ENCODE assay signal across 8 cellular contexts in the genomic region with DNA sequence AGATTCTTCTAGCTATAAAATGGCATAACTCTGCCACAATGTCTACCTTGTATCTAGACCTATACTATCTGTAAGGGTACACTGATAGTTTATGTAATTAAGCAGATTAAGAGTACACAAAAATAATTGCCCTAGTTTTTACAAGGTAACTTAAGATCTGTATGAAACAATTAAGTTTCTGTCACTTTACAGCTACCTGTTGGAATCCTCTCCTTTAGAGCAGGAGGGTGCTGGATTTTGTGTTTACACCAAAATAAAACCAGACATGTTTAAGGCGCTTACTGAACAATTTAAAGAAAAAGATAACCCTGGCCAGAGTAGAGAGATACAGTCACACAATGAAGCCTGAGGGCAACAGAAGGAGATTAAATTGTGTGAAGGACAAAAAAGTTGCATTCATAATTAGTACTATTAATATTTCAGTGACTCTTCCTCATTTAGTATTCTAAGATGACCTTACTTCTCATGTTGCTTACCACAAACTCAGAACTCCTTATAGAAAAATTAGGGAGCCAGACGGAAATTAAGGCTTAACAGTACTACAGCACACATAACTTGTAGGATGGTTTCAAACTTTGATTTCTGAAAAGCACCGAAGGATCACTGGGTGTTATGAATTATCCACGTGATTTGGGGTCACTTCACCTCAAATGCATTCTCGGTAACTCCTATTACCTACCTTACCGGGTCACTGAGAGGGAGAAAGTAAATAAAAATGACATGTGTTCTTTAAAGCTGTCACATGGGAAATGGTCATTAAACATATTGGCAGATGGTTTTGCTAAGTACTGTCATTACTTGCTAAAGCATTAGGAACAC. TPM values are rescaled to one million over a fixed set of nuclear protein-coding genes. Genes with fewer than 3 reads are reported as not detected.
A peak's percentile ranks its signal among the peaks of the same experiment; 100 is the strongest.
DNase-seq lines count a peak whose midpoint lies in the region; ATAC-seq, FAIRE-seq and TF ChIP-seq lines count a peak whose summit lies in the region.

No MANE protein-coding gene starts in this region.

- no peak for TF ChIP-seq CTCF in foreskin keratinocyte (conservative IDR thresholded peaks at IDR 0.05)

- DNase-seq in activated T-cell treated with anti-CD3 and anti-CD28 coated beads, Interleukin-2, amount 50 U/mL, for 4 hours, result no peak
- no peak for DNase-seq in activated T-cell treated with anti-CD3 and anti-CD28 coated beads, Interleukin-2, amount 50 U/mL, for 48 hours
- DNase-seq in T-helper 17 cell (no peak), foreskin keratinocyte (no peak), small intestine (no peak), amygdala (lab: John Stamatoyannopoulos, UW) (no peak)
- DNase-seq in stimulated activated CD4-positive, alpha-beta T cell treated with anti-CD3 and anti-CD28 coated beads, Interleukin-12 subunit alpha, Interleukin-12 subunit beta, amount 100 ng/mL, for 4 hours, result no peak

- H3K4me1 ChIP-seq in foreskin keratinocyte (peaks cover 9% of the 10 kb centered on the region), small intestine (ENCODE audit: control insufficient read depth in 2 of 2, insufficient read depth in 1 of 2, low read depth in 1 of 2, low read length in 1 of 2) (peaks cover 0 to 4% of the 10 kb centered on the region in 2 donors)

- peak overlapping the region; percentile 97 for H3K27ac ChIP-seq in foreskin keratinocyte
- peak overlapping the region; percentile 94 to 100 for H3K27ac ChIP-seq in small intestine (ENCODE audit: low read depth in 1 of 2, low read length in 1 of 2)

- peak overlapping the region; percentile 82 to 92 for H3K4me3 ChIP-seq in small intestine (ENCODE audit: low read depth in 1 of 2, low read length in 2 of 2)

- peak overlapping the region; percentile 95 for H3K4me3 Mint-ChIP-seq in activated T-cell treated with anti-CD3 and anti-CD28 coated beads, Interleukin-2, amount 50 U/mL, for 4 hours
- H3K4me3 Mint-ChIP-seq in T-helper 17 cell, result peak overlapping the region; percentile 96

- peaks cover 2 to 4% of the 10 kb centered on the region in 2 donors for H3K36me3 ChIP-seq in small intestine (ENCODE audit: control insufficient read depth in 2 of 2, insufficient read depth in 2 of 2, low read length in 2 of 2)

- 4 to 10% (median 5%) methylated on average over 6 of the region's 6 CpGs for WGBS in small intestine, 3 donors

- peak in 1 of 2 donors; percentile 1 for ATAC-seq in activated T-cell treated with anti-CD3 and anti-CD28 coated beads, Interleukin-2, amount 50 U/mL, for 4 hours
- ATAC-seq in HG02973 (IDR thresholded peaks at IDR 0.05; ENCODE audit: unreplicated experiment), result peak; percentile 33
- ATAC-seq in T-helper 17 cell, result no peak
- peak; percentile 2 for ATAC-seq in foreskin keratinocyte

- no peak for FAIRE-seq in small intestine (lab: Jason Lieb, UNC)

- H3K9me3 Mint-ChIP-seq in activated T-cell treated with anti-CD3 and anti-CD28 coated beads, Interleukin-2, amount 50 U/mL, for 4 hours, result no peaks in the 10 kb centered on the region

- H3K36me3 Mint-ChIP-seq in activated T-cell treated with anti-CD3 and anti-CD28 coated beads, Interleukin-2, amount 50 U/mL, for 4 hours (ENCODE audit: insufficient read depth), result peaks cover 25% of the 10 kb centered on the region
- peaks cover 6% of the 10 kb centered on the region for H3K36me3 Mint-ChIP-seq in T-helper 17 cell (ENCODE audit: low read depth)

- H3K9me3 ChIP-seq in T-helper 17 cell (ENCODE audit: control insufficient read depth, low read length, poor library complexity, severe bottlenecking) (no peaks in the 10 kb centered on the region), small intestine (ENCODE audit: control insufficient read depth, low read depth) (no peaks in the 10 kb centered on the region)

- no peaks in the 10 kb centered on the region for H3K27me3 ChIP-seq in foreskin keratinocyte
- H3K27me3 ChIP-seq in small intestine (ENCODE audit: control insufficient read depth in 2 of 2, insufficient read depth in 2 of 2, low read length in 2 of 2), result no peaks in the 10 kb centered on the region

- no peaks in the 10 kb centered on the region for H3K27me3 Mint-ChIP-seq in activated T-cell treated with anti-CD3 and anti-CD28 coated beads, Interleukin-2, amount 50 U/mL, for 4 hours (ENCODE audit: low read depth)
- no peaks in the 10 kb centered on the region for H3K27me3 Mint-ChIP-seq in T-helper 17 cell

- peaks cover 53% of the 10 kb centered on the region for H3K4me1 Mint-ChIP-seq in activated T-cell treated with anti-CD3 and anti-CD28 coated beads, Interleukin-2, amount 50 U/mL, for 4 hours (ENCODE audit: low read depth)
- peaks cover 27% of the 10 kb centered on the region for H3K4me1 Mint-ChIP-seq in T-helper 17 cell

- H3K27ac Mint-ChIP-seq in T-helper 17 cell, result peak overlapping the region; percentile 98

RNA-seq across cellular contexts. Expression of a gene that starts 1.0 kb away (rescaled TPM):
- 100 to 1,000 TPM in 2 of 3 donors, 10 to 100 TPM in 1; 97.8 to 107 (median 103) TPM for total RNA-seq in activated T-cell treated with anti-CD3 and anti-CD28 coated beads, Interleukin-2, amount 50 U/mL, for 4 hours
- total RNA-seq in T-helper 17 cell (10 to 100 TPM; 53.8 to 72.1 TPM), foreskin keratinocyte (74.8 and 77.5 TPM in 2 replicates)
- polyA plus RNA-seq in foreskin keratinocyte (45.2 and 45.6 TPM in 2 replicates), small intestine (10 to 100 TPM; 27.8 to 38.3 (median 28.0) TPM)
